Comparison of ENCODE assay signal across 3 cellular contexts in genomic region chr3:54608041-54608440, GRCh38.
"Had no signal": no experiment of that assay in that cellular context is flagged by ENCODE, and none has a peak within 500 bp of the region (broad histone marks: within the 10 kb centered on the region; RNA-seq: fewer than 3 reads in every experiment).

No MANE protein-coding gene starts in this region.

- DNase-seq: GDM1, GF-D8 had no signal

- H3K4me3 ChIP-seq: GM12878 had no signal
